Comparison of ENCODE assay signal across 26 cellular contexts in genomic region chr3:28149960-28150359, GRCh38.
"Had no signal": no experiment of that assay in that cellular context is flagged by ENCODE, and none has a peak within 500 bp of the region (broad histone marks: within the 10 kb centered on the region; RNA-seq: fewer than 3 reads in every experiment).

No MANE protein-coding gene starts in this region.

- H3K9me3 Mint-ChIP-seq: stimulated activated effector memory CD8-positive, alpha-beta T cell treated with anti-CD3 and anti-CD28 coated beads, Interleukin-12 subunit alpha, Interleukin-12 subunit beta, amount 100 ng/mL, for 72 hours had no signal

- H3K4me1 Mint-ChIP-seq: nephron; neural progenitor cell; stimulated activated effector memory CD8-positive, alpha-beta T cell treated with anti-CD3 and anti-CD28 coated beads, Interleukin-12 subunit alpha, Interleukin-12 subunit beta, amount 100 ng/mL, for 72 hours; stimulated activated naive B cell treated with anti-CD40 and anti-IgM and Interleukin-4, amounts not matched to agents 10 μg/mL and 1 μg/mL and 100 μg/mL, for 72 hours had no signal

- H3K9ac ChIP-seq: neural progenitor cell, parathyroid adenoma had no signal

- H3K4me1 ChIP-seq: neural progenitor cell, parathyroid adenoma, psoas muscle, right lobe of liver, thyroid gland had no signal

- H3K27ac ChIP-seq: neural progenitor cell, ovary, parathyroid adenoma, psoas muscle, right lobe of liver, sigmoid colon, stomach, thoracic aorta, thyroid gland, tibial nerve, upper lobe of left lung, vagina had no signal

- H3K27me3 Mint-ChIP-seq: progenitor cell of endocrine pancreas; stimulated activated naive B cell treated with anti-CD40 and anti-IgM and Interleukin-4, amounts not matched to agents 10 μg/mL and 1 μg/mL and 100 μg/mL, for 72 hours; stimulated activated naive CD8-positive, alpha-beta T cell treated with anti-CD3 and anti-CD28 coated beads, Interleukin-15, Interleukin-2, amounts not matched to agents 100 ng/mL and 50 ng/mL, for 24 hours had no signal

- H3K4me3 ChIP-seq: neural progenitor cell, ovary, psoas muscle, right lobe of liver, sigmoid colon, stomach, thoracic aorta, thyroid gland, tibial nerve, upper lobe of left lung, vagina had no signal

- H3K27me3 ChIP-seq: neural progenitor cell, ovary, right lobe of liver, sigmoid colon, stomach, thyroid gland, tibial nerve, upper lobe of left lung, vagina had no signal

- H3K36me3 ChIP-seq: neural progenitor cell, ovary, right lobe of liver, sigmoid colon, stomach, thoracic aorta, thyroid gland, tibial nerve, upper lobe of left lung, vagina had no signal

- H3K9me3 ChIP-seq: ovary, psoas muscle, right lobe of liver, thoracic aorta, thyroid gland had no signal

- ATAC-seq: psoas muscle; right cardiac atrium; right lobe of liver; stimulated activated effector memory CD8-positive, alpha-beta T cell treated with anti-CD3 and anti-CD28 coated beads, Interleukin-12 subunit alpha, Interleukin-12 subunit beta, amount 100 ng/mL, for 72 hours; stimulated activated naive B cell treated with anti-CD40 and anti-IgM and Interleukin-4, amounts not matched to agents 10 μg/mL and 1 μg/mL and 100 μg/mL, for 72 hours had no signal

- H3K36me3 Mint-ChIP-seq: neural progenitor cell; stimulated activated effector memory CD8-positive, alpha-beta T cell treated with anti-CD3 and anti-CD28 coated beads, Interleukin-12 subunit alpha, Interleukin-12 subunit beta, amount 100 ng/mL, for 72 hours; stimulated activated naive B cell treated with anti-CD40 and anti-IgM and Interleukin-4, amounts not matched to agents 10 μg/mL and 1 μg/mL and 100 μg/mL, for 72 hours had no signal

- DNase-seq: occipital lobe; ovary; posterior cingulate gyrus; psoas muscle; right cardiac atrium; right lobe of liver; sigmoid colon; stimulated activated CD4-positive, alpha-beta T cell treated with anti-CD3 and anti-CD28 coated beads, Interleukin-15, amount 100 ng/mL, for 24 hours; stimulated activated CD4-positive, alpha-beta T cell treated with anti-CD3 and anti-CD28 coated beads, Interleukin-2, amount 100 ng/mL, for 24 hours; stimulated activated CD4-positive, alpha-beta T cell treated with anti-CD3 and anti-CD28 coated beads, Interleukin-2, amount 100 ng/mL, for 48 hours; stimulated activated CD4-positive, alpha-beta T cell treated with anti-CD3 and anti-CD28 coated beads, Interleukin-4, amount 100 ng/mL, for 24 hours; stimulated activated naive B cell treated with anti-CD40 and anti-IgM and Interleukin-4, amounts not matched to agents 10 μg/mL and 1 μg/mL and 100 μg/mL, for 72 hours; stimulated activated naive CD4-positive, alpha-beta T cell treated with Interleukin-2 at 50 U/mL for 16 hours; stomach; thyroid gland; trophoblast cell; upper lobe of left lung had no signal

- H3K4me3 Mint-ChIP-seq: nephron; neural progenitor cell; stimulated activated effector memory CD8-positive, alpha-beta T cell treated with anti-CD3 and anti-CD28 coated beads, Interleukin-12 subunit alpha, Interleukin-12 subunit beta, amount 100 ng/mL, for 72 hours; stimulated activated naive B cell treated with anti-CD40 and anti-IgM and Interleukin-4, amounts not matched to agents 10 μg/mL and 1 μg/mL and 100 μg/mL, for 72 hours; stimulated activated naive CD8-positive, alpha-beta T cell treated with anti-CD3 and anti-CD28 coated beads, Interleukin-15, Interleukin-2, amounts not matched to agents 100 ng/mL and 50 ng/mL, for 24 hours had no signal

- H3K27ac Mint-ChIP-seq: nephron; neural progenitor cell; progenitor cell of endocrine pancreas; stimulated activated effector memory CD8-positive, alpha-beta T cell treated with anti-CD3 and anti-CD28 coated beads, Interleukin-12 subunit alpha, Interleukin-12 subunit beta, amount 100 ng/mL, for 72 hours; stimulated activated naive B cell treated with anti-CD40 and anti-IgM and Interleukin-4, amounts not matched to agents 10 μg/mL and 1 μg/mL and 100 μg/mL, for 72 hours; stimulated activated naive CD8-positive, alpha-beta T cell treated with anti-CD3 and anti-CD28 coated beads, Interleukin-15, Interleukin-2, amounts not matched to agents 100 ng/mL and 50 ng/mL, for 24 hours had no signal
